ENCODE assay signal across 8 cellular contexts in the genomic region with DNA sequence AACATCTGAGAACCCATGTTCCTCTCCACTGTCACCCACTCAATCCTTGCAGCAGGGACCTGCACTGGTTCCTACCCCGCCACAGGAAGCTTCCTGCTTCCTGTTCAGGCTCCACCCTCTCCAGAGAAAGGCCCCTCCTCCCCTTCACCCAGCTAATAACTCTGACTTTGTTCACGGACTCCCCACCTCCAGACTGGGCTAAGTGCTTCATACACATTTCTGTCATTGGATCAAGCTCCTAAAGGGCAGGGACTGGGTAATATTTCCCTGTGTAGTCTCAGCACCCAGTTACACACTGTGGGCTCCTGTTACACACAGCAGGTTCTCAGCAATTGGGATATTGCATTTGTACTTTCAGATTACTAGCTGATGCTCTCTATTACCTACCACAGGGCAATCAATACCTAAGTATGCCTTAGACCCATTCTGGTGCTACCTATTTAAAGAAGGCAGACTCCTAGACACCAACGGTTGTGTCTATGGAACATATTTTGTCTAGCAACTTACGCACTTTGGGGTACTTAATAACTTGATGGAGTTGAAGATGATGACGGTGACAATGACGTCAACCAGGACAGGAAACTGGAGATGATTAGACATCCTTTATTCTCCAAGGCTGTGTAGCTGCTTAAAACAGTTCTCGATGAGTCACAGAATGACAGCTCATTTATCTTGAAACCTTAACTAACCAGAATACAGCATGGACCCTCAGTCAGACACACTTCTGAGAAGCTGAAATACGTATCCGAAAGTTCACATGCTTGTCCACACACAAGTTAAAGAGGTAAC. TPM values are rescaled to one million over a fixed set of nuclear protein-coding genes. Genes with fewer than 3 reads are reported as not detected.
DNase-seq lines count a peak whose midpoint lies in the region; ATAC-seq and TF ChIP-seq lines count a peak whose summit lies in the region.

No MANE protein-coding gene starts in this region.

- H3K27me3 ChIP-seq in DND-41 (ENCODE audit: insufficient read depth, low read length, poor library complexity): no peaks in the 10 kb centered on the region
- no peaks in the 10 kb centered on the region for H3K27me3 ChIP-seq in transverse colon

- H3K27ac ChIP-seq in DND-41 (ENCODE audit: low read length) (peak overlapping the region; percentile 83), transverse colon (peak overlapping the region; percentile 40 to 57 (median 48))

- no peaks in the 10 kb centered on the region for H3K9me3 Mint-ChIP-seq in natural killer cell treated with Interleukin-12 subunit alpha and Interleukin-12 subunit beta and Interleukin-15 and Interleukin-18, amount 100 ng/mL, for 72 hours

- H3K4me3 Mint-ChIP-seq in natural killer cell treated with Interleukin-12 subunit alpha and Interleukin-12 subunit beta and Interleukin-15 and Interleukin-18, amount 100 ng/mL, for 72 hours: peak overlapping the region; percentile 87

- H3K4me3 ChIP-seq in DND-41 (ENCODE audit: low read depth in 1 of 2, low read length in 2 of 2) (peak overlapping the region in 1 of 2 experiments; percentile 53; a peak in 2 of 4 replicates), epithelial cell of esophagus (ENCODE audit: low read length) (no peak overlapping the region), transverse colon (no peak overlapping the region)

- 66 to 69% methylated on average over 7 to 9 of the region's 9 CpGs for WGBS in transverse colon (ENCODE audit: low coverage in 1 of 2), 2 donors

- peak overlapping the region; percentile 56 for H3K9ac ChIP-seq in DND-41 (ENCODE audit: low read depth, low read length)

- H3K4me1 ChIP-seq in DND-41 (ENCODE audit: insufficient read depth, low read length) (peaks cover 85% of the 10 kb centered on the region), transverse colon (peaks cover 0 to 64% (median 30%) of the 10 kb centered on the region in 4 donors)

- peaks cover 23 to 24% of the 10 kb centered on the region in 2 donors for H3K27me3 Mint-ChIP-seq in natural killer cell treated with Interleukin-12 subunit alpha and Interleukin-12 subunit beta and Interleukin-15 and Interleukin-18, amount 100 ng/mL, for 72 hours

- TF ChIP-seq CTCF in DND-41 (IDR thresholded peaks at IDR 0.05; ENCODE audit: borderline replicate concordance, extremely low read depth, low read length, poor library complexity, severe bottlenecking) (no peak), epithelial cell of esophagus (IDR thresholded peaks at IDR 0.05; ENCODE audit: insufficient read depth, low read depth, low read length, missing control alignments) (no peak), transverse colon (IDR thresholded peaks at IDR 0.05) (no peak)

- peak; percentile 80 for ATAC-seq in DND-41 (ENCODE audit: insufficient read depth, low read depth)
- peak; percentile 89 to 93 for ATAC-seq in natural killer cell treated with Interleukin-12 subunit alpha and Interleukin-12 subunit beta and Interleukin-15 and Interleukin-18, amount 100 ng/mL, for 72 hours
- no peak for ATAC-seq in GM18517 (IDR thresholded peaks at IDR 0.05; ENCODE audit: unreplicated experiment)
- ATAC-seq in GM18907 (IDR thresholded peaks at IDR 0.05; ENCODE audit: unreplicated experiment): no peak

- intact Hi-C loops in transverse colon (cut with DNase I; ENCODE audit: low total_unique reads): no loop called here

- DNase-seq in DND-41: peak; percentile 85
- peak; percentile 96 for DNase-seq in M059J (ENCODE audit: low read depth)
- DNase-seq in activated CD8-positive, alpha-beta memory T cell treated with anti-CD3 and anti-CD28 coated beads for 1 hour (ENCODE audit: extremely low read depth in 1 of 2, low read depth in 1 of 2): peak; percentile 16 to 50
- DNase-seq in epithelial cell of esophagus (ENCODE audit: low read depth): peak; percentile 92
- DNase-seq in natural killer cell treated with Interleukin-12 subunit alpha and Interleukin-12 subunit beta and Interleukin-15 and Interleukin-18, amount 100 ng/mL, for 72 hours (ENCODE audit: low spot score): peak; percentile 68
- peak; percentile 27 for DNase-seq in transverse colon

- peak overlapping the region; percentile 63 for H3K4me2 ChIP-seq in DND-41 (ENCODE audit: insufficient read depth, low read length)

- H3K36me3 Mint-ChIP-seq in natural killer cell treated with Interleukin-12 subunit alpha and Interleukin-12 subunit beta and Interleukin-15 and Interleukin-18, amount 100 ng/mL, for 72 hours: peaks cover 14% of the 10 kb centered on the region

- no peak for TF ChIP-seq POLR2A in transverse colon (IDR thresholded peaks at IDR 0.05)

- H3K79me2 ChIP-seq in DND-41 (ENCODE audit: insufficient read depth, low read length): peaks cover 13% of the 10 kb centered on the region

- in situ Hi-C loops in transverse colon (cut with MboI; ENCODE audit: low pct_ligation_motif_present in 1 of 4, low pct_unique_long_range_greater_than_20kb in 1 of 4, low sequenced_read_pairs in 3 of 4): no loop called here

- H3K27ac Mint-ChIP-seq in natural killer cell treated with Interleukin-12 subunit alpha and Interleukin-12 subunit beta and Interleukin-15 and Interleukin-18, amount 100 ng/mL, for 72 hours: peak overlapping the region; percentile 93 to 97

- TF ChIP-seq EP300 in transverse colon (IDR thresholded peaks at IDR 0.05; ENCODE audit: low read depth): no peak

- no peaks in the 10 kb centered on the region for H3K9me3 ChIP-seq in DND-41 (ENCODE audit: insufficient read depth, low read length, severe bottlenecking)
- H3K9me3 ChIP-seq in transverse colon: no peaks in the 10 kb centered on the region

- H4K20me1 ChIP-seq in DND-41 (ENCODE audit: insufficient read depth, low read length): no peaks in the 10 kb centered on the region

- no peaks in the 10 kb centered on the region for H3K36me3 ChIP-seq in DND-41 (ENCODE audit: insufficient read depth, low read length)
- H3K36me3 ChIP-seq in transverse colon: no peaks in the 10 kb centered on the region

- H3K4me1 Mint-ChIP-seq in natural killer cell treated with Interleukin-12 subunit alpha and Interleukin-12 subunit beta and Interleukin-15 and Interleukin-18, amount 100 ng/mL, for 72 hours (ENCODE audit: low read depth in 2 of 2): peaks cover 55 to 81% of the 10 kb centered on the region in 2 donors

- H2AFZ ChIP-seq in DND-41 (ENCODE audit: low read depth, low read length): peak overlapping the region; percentile 69

RNA-seq across cellular contexts. Expression of gene MAML3, which starts 58.1 kb away (rescaled TPM):
- total RNA-seq in M059J (2014; rRNA removed; shearing (Covaris generic)): 1.6 and 2.3 TPM in 2 replicates
- 1 to 10 TPM in 1 of 2 donors, under 1 TPM in 1; 0.40 to 1.3 TPM for total RNA-seq in natural killer cell treated with Interleukin-12 subunit alpha and Interleukin-12 subunit beta and Interleukin-15 and Interleukin-18, amount 100 ng/mL, for 72 hours
- 10 to 100 TPM; 16.1 to 40.0 (median 18.1) TPM for total RNA-seq in transverse colon

Comparison
In these comparisons a context has a peak if more than half of its experiments do, and no peak if none do; other contexts are left out.
1. ATAC-seq: peak in DND-41 (single experiment) and natural killer cell treated with Interleukin-12 subunit alpha and Interleukin-12 subunit beta and Interleukin-15 and Interleukin-18, amount 100 ng/mL, for 72 hours (2 of 2); none in GM18517 (single experiment) and GM18907 (single experiment).
2. DNase-seq: peak in every context shown above with its lines; median percentile 96 in M059J; 92 in epithelial cell of esophagus; 85 in DND-41; 68 in natural killer cell treated with Interleukin-12 subunit alpha and Interleukin-12 subunit beta and Interleukin-15 and Interleukin-18, amount 100 ng/mL, for 72 hours; 33 in activated CD8-positive, alpha-beta memory T cell treated with anti-CD3 and anti-CD28 coated beads for 1 hour; 27 in transverse colon.